8 cellular contexts compared by ENCODE assay signal in the genomic region with DNA sequence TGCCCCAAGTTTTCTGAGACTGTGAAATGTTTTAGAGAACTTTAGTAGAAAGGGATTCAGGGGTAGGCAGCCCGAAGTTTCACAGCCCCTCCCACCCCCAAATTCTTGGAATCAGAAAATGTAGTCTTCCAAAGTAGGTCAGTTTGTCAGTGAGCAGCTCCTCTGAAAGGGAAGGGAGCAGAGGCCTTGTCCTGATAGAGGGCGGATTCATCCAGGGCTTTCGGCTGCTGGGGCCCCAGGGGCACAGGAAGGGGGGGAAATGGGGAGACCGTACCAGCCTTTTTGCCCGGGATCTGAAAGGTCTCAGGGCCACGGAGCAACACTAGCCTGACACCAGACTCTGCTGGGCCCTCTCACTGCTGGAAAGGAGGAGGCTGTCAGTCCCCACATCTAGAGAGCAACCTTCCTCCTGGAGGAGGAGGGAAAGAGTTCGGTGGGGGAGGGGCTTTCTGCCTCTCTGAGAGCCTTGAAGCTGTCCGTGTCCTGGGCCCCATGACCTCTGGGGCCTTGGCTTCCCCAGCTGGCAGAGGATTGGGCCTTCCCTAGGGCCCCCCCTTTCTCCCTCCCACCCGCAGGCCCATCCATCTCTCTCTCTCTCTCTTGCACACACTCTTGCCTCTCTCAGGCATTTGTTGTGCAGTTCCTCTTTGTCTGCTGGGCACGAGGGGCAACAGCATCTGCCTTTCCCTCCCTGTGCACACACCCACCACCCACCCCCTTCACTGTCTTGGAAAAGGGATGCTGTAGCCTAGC. TPM values are rescaled to one million over a fixed set of nuclear protein-coding genes. Genes with fewer than 3 reads are reported as not detected.
DNase-seq lines count a peak whose midpoint lies in the region; ATAC-seq and TF ChIP-seq lines count a peak whose summit lies in the region.

A gene (plus strand): TSS at position 607 of the 753 bp plus-strand sequence. CDS start 451 bp downstream, outside the sequence.

- WGBS in right lobe of liver (ENCODE audit: insufficient coverage, low coverage, low lambda C conversion rate, missing lambda C conversion rate) = 30% methylated on average over 4 of the region's 10 CpGs
- 23% methylated on average over 10 of the region's 10 CpGs for WGBS in thymus

- no peaks in the 10 kb centered on the region for H3K27me3 ChIP-seq in OCI-LY3 (ENCODE audit: low read depth, low read length)
- H3K27me3 ChIP-seq in right lobe of liver = no peaks in the 10 kb centered on the region
- H3K27me3 ChIP-seq in thymus (ENCODE audit: control insufficient read depth, insufficient read depth) = no peaks in the 10 kb centered on the region

- H3K4me1 ChIP-seq in OCI-LY3 (ENCODE audit: low read length) (peaks cover 11% of the 10 kb centered on the region), right lobe of liver (no peaks in the 10 kb centered on the region), thymus (ENCODE audit: control insufficient read depth, insufficient read depth, low read length) (peaks cover 16% of the 10 kb centered on the region)

- H3K36me3 ChIP-seq in OCI-LY3 (replicated peaks; ENCODE audit: low read depth, low read length) (no peaks in the 10 kb centered on the region), right lobe of liver (no peaks in the 10 kb centered on the region), thymus (ENCODE audit: control insufficient read depth, insufficient read depth) (no peaks in the 10 kb centered on the region)

- ATAC-seq in right lobe of liver = peak; percentile 37 to 56 (median 43)

- TF ChIP-seq POLR2A in right lobe of liver (IDR thresholded peaks at IDR 0.05) = no peak

- H3K9me3 ChIP-seq in OCI-LY3 (ENCODE audit: insufficient read depth, low read length) (no peaks in the 10 kb centered on the region), right lobe of liver (no peaks in the 10 kb centered on the region), thymus (ENCODE audit: control insufficient read depth) (no peaks in the 10 kb centered on the region)

- no peak within 1 kb of the TSS for H3K9ac ChIP-seq in OCI-LY3 (ENCODE audit: low read length)

- DNase-seq in CD1c-positive myeloid dendritic cell (ENCODE audit: extremely low spot score) (peak; percentile 63), coronary artery (ENCODE audit: low spot score) (no peak), right lobe of liver (no peak), NCI-H524 treated with DMSO at 0.1 percent for 48 hours (lab: John Stamatoyannopoulos, UW) (no peak), LoVo (ENCODE audit: low spot score) (no peak), dermis blood vessel endothelial cell (no peak)

- no peaks in the 10 kb centered on the region for H4K20me1 ChIP-seq in OCI-LY3 (ENCODE audit: insufficient read depth, low read length)

- no peak within 1 kb of the TSS for H2AFZ ChIP-seq in OCI-LY3 (ENCODE audit: low read depth, low read length)

- H3K79me2 ChIP-seq in OCI-LY3 (ENCODE audit: low read length) = no peaks in the 10 kb centered on the region

- no peak for TF ChIP-seq CTCF in OCI-LY3 (IDR thresholded peaks at IDR 0.05; ENCODE audit: low read depth, low read length)
- no peak for TF ChIP-seq CTCF in coronary artery (IDR thresholded peaks at IDR 0.05)
- no peak for TF ChIP-seq CTCF in right lobe of liver (IDR thresholded peaks at IDR 0.05)

- H3K27ac ChIP-seq in OCI-LY3 (ENCODE audit: low read length) (no peak within 1 kb of the TSS), coronary artery (peak within 1 kb of the TSS; percentile 41 to 60), right lobe of liver (no peak within 1 kb of the TSS), thymus (ENCODE audit: low read depth) (peak within 1 kb of the TSS; percentile 78)

- intact Hi-C loops in right lobe of liver (cut with DNase I) = no loop called here

- peak within 1 kb of the TSS; percentile 46 for H3K4me2 ChIP-seq in OCI-LY3 (ENCODE audit: low read length)

- H3K4me3 ChIP-seq in OCI-LY3 (ENCODE audit: low read length) = no peak within 1 kb of the TSS
- H3K4me3 ChIP-seq in coronary artery = peak within 1 kb of the TSS; percentile 66
- no peak within 1 kb of the TSS for H3K4me3 ChIP-seq in right lobe of liver
- peak within 1 kb of the TSS; percentile 28 for H3K4me3 ChIP-seq in thymus (ENCODE audit: low read length)

RNA-seq across cellular contexts. Expression of the gene that starts here (rescaled TPM):
- total RNA-seq in right lobe of liver (1 to 10 TPM in 5 of 6 experiments, under 1 TPM in 1; 0.99 to 2.6 (median 2.3) TPM), dermis blood vessel endothelial cell (0.70 and 1.4 TPM in 2 replicates)
- 2.7 TPM for polyA plus RNA-seq in thymus

Comparison
In these comparisons a context has a peak if more than half of its experiments do, and no peak if none do; other contexts are left out.
1. H3K27ac ChIP-seq: peak in coronary artery (2 of 2) and thymus (single experiment); none in OCI-LY3 (single experiment) and right lobe of liver (0 of 3).
2. H3K4me3 ChIP-seq: peak in coronary artery (single experiment) and thymus (single experiment); none in OCI-LY3 (single experiment) and right lobe of liver (0 of 3).